1 cellular context compared by ENCODE assay signal in the genomic region with DNA sequence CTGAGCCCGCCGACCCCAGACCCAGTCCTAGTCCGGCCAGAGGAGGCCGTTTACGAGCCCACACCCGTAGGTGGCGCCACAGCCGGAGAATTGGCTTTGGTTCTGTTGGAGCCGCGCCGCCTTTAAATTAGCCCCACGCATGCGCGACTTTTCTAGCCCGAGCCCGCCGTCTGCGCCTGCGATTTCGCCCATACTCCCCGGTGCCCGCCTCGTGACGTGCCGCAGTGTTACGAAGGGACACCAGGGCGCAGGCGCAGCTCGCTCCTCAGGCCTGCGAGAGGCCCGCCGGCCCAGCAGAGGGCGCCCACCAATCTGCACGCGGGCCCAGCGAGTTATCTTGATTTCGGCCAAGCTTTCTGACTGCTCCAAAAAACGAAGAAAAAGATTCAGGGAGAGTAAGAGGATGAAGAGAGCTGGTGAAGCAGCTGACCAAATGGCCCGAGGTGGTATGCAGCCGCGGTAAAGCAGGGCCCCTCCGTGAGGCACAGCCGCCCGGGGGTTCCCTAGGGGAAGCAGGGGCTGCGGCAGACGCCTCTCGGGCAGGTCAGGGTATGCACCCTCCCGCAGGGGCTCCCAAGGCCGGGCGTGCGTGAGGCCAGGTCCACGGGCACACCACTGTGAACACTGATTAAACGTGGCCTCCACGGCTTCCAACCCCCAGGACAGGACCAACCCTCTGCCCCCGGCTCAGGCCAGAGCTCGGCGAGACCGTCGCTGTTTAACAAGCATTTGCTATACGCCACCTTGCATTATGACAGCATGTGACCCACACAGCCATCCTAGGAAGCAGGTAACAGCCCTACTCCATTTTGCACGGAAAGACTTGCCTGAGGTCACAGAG.
A peak's percentile ranks its signal among the peaks of the same experiment; 100 is the strongest.
TF ChIP-seq lines count a peak whose summit lies in the region.

No MANE protein-coding gene starts in this region.

TF ChIP-seq in GM12878, 131 proteins besides CTCF, POLR2A, EP300 and RAD21 (continued from another document and continues in another):
- TF ChIP-seq, protein P1, sequence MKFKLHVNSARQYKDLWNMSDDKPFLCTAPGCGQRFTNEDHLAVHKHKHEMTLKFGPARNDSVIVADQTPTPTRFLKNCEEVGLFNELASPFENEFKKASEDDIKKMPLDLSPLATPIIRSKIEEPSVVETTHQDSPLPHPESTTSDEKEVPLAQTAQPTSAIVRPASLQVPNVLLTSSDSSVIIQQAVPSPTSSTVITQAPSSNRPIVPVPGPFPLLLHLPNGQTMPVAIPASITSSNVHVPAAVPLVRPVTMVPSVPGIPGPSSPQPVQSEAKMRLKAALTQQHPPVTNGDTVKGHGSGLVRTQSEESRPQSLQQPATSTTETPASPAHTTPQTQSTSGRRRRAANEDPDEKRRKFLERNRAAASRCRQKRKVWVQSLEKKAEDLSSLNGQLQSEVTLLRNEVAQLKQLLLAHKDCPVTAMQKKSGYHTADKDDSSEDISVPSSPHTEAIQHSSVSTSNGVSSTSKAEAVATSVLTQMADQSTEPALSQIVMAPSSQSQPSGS (IDR thresholded peaks at IDR 0.05; ENCODE audit: low read length) = no peak
- TF ChIP-seq, protein P2, sequence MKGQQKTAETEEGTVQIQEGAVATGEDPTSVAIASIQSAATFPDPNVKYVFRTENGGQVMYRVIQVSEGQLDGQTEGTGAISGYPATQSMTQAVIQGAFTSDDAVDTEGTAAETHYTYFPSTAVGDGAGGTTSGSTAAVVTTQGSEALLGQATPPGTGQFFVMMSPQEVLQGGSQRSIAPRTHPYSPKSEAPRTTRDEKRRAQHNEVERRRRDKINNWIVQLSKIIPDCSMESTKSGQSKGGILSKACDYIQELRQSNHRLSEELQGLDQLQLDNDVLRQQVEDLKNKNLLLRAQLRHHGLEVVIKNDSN (IDR thresholded peaks at IDR 0.05; ENCODE audit: borderline replicate concordance, extremely low read length, insufficient read depth, low read depth, low read length) = peak; percentile 53
- TF ChIP-seq BACH1 (IDR thresholded peaks at IDR 0.05; ENCODE audit: borderline replicate concordance) = peak; percentile 35
- TF ChIP-seq, protein P3, sequence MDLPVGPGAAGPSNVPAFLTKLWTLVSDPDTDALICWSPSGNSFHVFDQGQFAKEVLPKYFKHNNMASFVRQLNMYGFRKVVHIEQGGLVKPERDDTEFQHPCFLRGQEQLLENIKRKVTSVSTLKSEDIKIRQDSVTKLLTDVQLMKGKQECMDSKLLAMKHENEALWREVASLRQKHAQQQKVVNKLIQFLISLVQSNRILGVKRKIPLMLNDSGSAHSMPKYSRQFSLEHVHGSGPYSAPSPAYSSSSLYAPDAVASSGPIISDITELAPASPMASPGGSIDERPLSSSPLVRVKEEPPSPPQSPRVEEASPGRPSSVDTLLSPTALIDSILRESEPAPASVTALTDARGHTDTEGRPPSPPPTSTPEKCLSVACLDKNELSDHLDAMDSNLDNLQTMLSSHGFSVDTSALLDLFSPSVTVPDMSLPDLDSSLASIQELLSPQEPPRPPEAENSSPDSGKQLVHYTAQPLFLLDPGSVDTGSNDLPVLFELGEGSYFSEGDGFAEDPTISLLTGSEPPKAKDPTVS (IDR thresholded peaks at IDR 0.05; ENCODE audit: low read depth, low read length) = no peak
- TF ChIP-seq DPF2 (IDR thresholded peaks at IDR 0.05) = 0 out of 2 replicates have a peak, but pooled peaks have one; percentile 26
- TF ChIP-seq NFXL1 (IDR thresholded peaks at IDR 0.05; ENCODE audit: borderline replicate concordance) = no peak
- TF ChIP-seq RB1 (IDR thresholded peaks at IDR 0.05; ENCODE audit: borderline replicate concordance) = peak; percentile 92; the same call in 1 of the 2 replicates
- TF ChIP-seq, protein P4, sequence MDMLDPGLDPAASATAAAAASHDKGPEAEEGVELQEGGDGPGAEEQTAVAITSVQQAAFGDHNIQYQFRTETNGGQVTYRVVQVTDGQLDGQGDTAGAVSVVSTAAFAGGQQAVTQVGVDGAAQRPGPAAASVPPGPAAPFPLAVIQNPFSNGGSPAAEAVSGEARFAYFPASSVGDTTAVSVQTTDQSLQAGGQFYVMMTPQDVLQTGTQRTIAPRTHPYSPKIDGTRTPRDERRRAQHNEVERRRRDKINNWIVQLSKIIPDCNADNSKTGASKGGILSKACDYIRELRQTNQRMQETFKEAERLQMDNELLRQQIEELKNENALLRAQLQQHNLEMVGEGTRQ (IDR thresholded peaks at IDR 0.05; ENCODE audit: borderline replicate concordance, low read depth, low read length) = peak; percentile 7; the same call in 1 of the 2 replicates
- TF ChIP-seq SIN3A (IDR thresholded peaks at IDR 0.05; ENCODE audit: low read depth, low read length) = no peak
- TF ChIP-seq EGR1 (IDR thresholded peaks at IDR 0.05; ENCODE audit: borderline replicate concordance in 1 of 2, low read depth in 2 of 2, low read length in 2 of 2) = peak in 1 of 2 experiments; percentile 76; a peak in 1 of 3 replicates
- no peak for TF ChIP-seq SPI1 (IDR thresholded peaks at IDR 0.05; ENCODE audit: borderline replicate concordance, insufficient read depth, low read depth, low read length)
- TF ChIP-seq, protein P5, sequence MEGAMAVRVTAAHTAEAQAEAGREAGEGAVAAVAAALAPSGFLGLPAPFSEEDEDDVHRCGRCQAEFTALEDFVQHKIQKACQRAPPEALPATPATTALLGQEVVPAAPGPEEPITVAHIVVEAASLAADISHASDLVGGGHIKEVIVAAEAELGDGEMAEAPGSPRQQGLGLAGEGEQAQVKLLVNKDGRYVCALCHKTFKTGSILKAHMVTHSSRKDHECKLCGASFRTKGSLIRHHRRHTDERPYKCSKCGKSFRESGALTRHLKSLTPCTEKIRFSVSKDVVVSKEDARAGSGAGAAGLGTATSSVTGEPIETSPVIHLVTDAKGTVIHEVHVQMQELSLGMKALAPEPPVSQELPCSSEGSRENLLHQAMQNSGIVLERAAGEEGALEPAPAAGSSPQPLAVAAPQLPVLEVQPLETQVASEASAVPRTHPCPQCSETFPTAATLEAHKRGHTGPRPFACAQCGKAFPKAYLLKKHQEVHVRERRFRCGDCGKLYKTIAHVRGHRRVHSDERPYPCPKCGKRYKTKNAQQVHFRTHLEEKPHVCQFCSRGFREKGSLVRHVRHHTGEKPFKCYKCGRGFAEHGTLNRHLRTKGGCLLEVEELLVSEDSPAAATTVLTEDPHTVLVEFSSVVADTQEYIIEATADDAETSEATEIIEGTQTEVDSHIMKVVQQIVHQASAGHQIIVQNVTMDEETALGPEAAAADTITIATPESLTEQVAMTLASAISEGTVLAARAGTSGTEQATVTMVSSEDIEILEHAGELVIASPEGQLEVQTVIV (IDR thresholded peaks at IDR 0.05; ENCODE audit: borderline replicate concordance, partially characterized antibody) = no peak
- TF ChIP-seq ZNF274 (IDR thresholded peaks at IDR 0.05; ENCODE audit: insufficient read depth, insufficient read length) = no peak
- peak; percentile 23 for TF ChIP-seq SIX5 (IDR thresholded peaks at IDR 0.05; ENCODE audit: low read depth, low read length, severe bottlenecking)
- TF ChIP-seq, protein P6, sequence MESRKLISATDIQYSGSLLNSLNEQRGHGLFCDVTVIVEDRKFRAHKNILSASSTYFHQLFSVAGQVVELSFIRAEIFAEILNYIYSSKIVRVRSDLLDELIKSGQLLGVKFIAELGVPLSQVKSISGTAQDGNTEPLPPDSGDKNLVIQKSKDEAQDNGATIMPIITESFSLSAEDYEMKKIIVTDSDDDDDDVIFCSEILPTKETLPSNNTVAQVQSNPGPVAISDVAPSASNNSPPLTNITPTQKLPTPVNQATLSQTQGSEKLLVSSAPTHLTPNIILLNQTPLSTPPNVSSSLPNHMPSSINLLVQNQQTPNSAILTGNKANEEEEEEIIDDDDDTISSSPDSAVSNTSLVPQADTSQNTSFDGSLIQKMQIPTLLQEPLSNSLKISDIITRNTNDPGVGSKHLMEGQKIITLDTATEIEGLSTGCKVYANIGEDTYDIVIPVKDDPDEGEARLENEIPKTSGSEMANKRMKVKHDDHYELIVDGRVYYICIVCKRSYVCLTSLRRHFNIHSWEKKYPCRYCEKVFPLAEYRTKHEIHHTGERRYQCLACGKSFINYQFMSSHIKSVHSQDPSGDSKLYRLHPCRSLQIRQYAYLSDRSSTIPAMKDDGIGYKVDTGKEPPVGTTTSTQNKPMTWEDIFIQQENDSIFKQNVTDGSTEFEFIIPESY (IDR thresholded peaks at IDR 0.05) = no peak
- no peak for TF ChIP-seq CHD1 (IDR thresholded peaks at IDR 0.05; ENCODE audit: low read depth, low read length)
- TF ChIP-seq CHD4 (IDR thresholded peaks at IDR 0.05) = no peak
- TF ChIP-seq, protein P7, sequence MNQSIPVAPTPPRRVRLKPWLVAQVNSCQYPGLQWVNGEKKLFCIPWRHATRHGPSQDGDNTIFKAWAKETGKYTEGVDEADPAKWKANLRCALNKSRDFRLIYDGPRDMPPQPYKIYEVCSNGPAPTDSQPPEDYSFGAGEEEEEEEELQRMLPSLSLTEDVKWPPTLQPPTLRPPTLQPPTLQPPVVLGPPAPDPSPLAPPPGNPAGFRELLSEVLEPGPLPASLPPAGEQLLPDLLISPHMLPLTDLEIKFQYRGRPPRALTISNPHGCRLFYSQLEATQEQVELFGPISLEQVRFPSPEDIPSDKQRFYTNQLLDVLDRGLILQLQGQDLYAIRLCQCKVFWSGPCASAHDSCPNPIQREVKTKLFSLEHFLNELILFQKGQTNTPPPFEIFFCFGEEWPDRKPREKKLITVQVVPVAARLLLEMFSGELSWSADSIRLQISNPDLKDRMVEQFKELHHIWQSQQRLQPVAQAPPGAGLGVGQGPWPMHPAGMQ (IDR thresholded peaks at IDR 0.05; ENCODE audit: borderline replicate concordance) = no peak
- TF ChIP-seq GATAD2B (conservative IDR thresholded peaks at IDR 0.05; ENCODE audit: low read depth) = no peak; the same call in 1 of the 2 replicates
- TF ChIP-seq MEF2A (IDR thresholded peaks at IDR 0.05; ENCODE audit: insufficient read depth, low read depth, low read length) = no peak
- no peak for TF ChIP-seq BCL11A (IDR thresholded peaks at IDR 0.05; ENCODE audit: low read depth, low read length)
- no peak for TF ChIP-seq PML (IDR thresholded peaks at IDR 0.05; ENCODE audit: low read length)
- TF ChIP-seq, protein P8, sequence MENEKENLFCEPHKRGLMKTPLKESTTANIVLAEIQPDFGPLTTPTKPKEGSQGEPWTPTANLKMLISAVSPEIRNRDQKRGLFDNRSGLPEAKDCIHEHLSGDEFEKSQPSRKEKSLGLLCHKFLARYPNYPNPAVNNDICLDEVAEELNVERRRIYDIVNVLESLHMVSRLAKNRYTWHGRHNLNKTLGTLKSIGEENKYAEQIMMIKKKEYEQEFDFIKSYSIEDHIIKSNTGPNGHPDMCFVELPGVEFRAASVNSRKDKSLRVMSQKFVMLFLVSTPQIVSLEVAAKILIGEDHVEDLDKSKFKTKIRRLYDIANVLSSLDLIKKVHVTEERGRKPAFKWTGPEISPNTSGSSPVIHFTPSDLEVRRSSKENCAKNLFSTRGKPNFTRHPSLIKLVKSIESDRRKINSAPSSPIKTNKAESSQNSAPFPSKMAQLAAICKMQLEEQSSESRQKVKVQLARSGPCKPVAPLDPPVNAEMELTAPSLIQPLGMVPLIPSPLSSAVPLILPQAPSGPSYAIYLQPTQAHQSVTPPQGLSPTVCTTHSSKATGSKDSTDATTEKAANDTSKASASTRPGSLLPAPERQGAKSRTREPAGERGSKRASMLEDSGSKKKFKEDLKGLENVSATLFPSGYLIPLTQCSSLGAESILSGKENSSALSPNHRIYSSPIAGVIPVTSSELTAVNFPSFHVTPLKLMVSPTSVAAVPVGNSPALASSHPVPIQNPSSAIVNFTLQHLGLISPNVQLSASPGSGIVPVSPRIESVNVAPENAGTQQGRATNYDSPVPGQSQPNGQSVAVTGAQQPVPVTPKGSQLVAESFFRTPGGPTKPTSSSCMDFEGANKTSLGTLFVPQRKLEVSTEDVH (IDR thresholded peaks at IDR 0.05; ENCODE audit: low read depth, partially characterized antibody) = no peak
- TF ChIP-seq SMC3 (IDR thresholded peaks at IDR 0.05; ENCODE audit: borderline replicate concordance, low read length) = peak; percentile 47
- TF ChIP-seq SUZ12 (IDR thresholded peaks at IDR 0.05; ENCODE audit: unreplicated experiment) = no peak
- TF ChIP-seq, protein P9, sequence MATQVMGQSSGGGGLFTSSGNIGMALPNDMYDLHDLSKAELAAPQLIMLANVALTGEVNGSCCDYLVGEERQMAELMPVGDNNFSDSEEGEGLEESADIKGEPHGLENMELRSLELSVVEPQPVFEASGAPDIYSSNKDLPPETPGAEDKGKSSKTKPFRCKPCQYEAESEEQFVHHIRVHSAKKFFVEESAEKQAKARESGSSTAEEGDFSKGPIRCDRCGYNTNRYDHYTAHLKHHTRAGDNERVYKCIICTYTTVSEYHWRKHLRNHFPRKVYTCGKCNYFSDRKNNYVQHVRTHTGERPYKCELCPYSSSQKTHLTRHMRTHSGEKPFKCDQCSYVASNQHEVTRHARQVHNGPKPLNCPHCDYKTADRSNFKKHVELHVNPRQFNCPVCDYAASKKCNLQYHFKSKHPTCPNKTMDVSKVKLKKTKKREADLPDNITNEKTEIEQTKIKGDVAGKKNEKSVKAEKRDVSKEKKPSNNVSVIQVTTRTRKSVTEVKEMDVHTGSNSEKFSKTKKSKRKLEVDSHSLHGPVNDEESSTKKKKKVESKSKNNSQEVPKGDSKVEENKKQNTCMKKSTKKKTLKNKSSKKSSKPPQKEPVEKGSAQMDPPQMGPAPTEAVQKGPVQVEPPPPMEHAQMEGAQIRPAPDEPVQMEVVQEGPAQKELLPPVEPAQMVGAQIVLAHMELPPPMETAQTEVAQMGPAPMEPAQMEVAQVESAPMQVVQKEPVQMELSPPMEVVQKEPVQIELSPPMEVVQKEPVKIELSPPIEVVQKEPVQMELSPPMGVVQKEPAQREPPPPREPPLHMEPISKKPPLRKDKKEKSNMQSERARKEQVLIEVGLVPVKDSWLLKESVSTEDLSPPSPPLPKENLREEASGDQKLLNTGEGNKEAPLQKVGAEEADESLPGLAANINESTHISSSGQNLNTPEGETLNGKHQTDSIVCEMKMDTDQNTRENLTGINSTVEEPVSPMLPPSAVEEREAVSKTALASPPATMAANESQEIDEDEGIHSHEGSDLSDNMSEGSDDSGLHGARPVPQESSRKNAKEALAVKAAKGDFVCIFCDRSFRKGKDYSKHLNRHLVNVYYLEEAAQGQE (IDR thresholded peaks at IDR 0.05; ENCODE audit: low read depth, low read length) = no peak
- 0 out of 2 replicates have a peak, but pooled peaks have one; percentile 60 for TF ChIP-seq ZNF207 (IDR thresholded peaks at IDR 0.05; ENCODE audit: borderline replicate concordance)
- TF ChIP-seq ATF7 (IDR thresholded peaks at IDR 0.05; ENCODE audit: low read depth) = no peak
- TF ChIP-seq, protein P10, sequence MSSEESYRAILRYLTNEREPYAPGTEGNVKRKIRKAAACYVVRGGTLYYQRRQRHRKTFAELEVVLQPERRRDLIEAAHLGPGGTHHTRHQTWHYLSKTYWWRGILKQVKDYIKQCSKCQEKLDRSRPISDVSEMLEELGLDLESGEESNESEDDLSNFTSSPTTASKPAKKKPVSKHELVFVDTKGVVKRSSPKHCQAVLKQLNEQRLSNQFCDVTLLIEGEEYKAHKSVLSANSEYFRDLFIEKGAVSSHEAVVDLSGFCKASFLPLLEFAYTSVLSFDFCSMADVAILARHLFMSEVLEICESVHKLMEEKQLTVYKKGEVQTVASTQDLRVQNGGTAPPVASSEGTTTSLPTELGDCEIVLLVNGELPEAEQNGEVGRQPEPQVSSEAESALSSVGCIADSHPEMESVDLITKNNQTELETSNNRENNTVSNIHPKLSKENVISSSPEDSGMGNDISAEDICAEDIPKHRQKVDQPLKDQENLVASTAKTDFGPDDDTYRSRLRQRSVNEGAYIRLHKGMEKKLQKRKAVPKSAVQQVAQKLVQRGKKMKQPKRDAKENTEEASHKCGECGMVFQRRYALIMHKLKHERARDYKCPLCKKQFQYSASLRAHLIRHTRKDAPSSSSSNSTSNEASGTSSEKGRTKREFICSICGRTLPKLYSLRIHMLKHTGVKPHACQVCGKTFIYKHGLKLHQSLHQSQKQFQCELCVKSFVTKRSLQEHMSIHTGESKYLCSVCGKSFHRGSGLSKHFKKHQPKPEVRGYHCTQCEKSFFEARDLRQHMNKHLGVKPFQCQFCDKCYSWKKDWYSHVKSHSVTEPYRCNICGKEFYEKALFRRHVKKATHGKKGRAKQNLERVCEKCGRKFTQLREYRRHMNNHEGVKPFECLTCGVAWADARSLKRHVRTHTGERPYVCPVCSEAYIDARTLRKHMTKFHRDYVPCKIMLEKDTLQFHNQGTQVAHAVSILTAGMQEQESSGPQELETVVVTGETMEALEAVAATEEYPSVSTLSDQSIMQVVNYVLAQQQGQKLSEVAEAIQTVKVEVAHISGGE (CRISPR knock-in tag; IDR thresholded peaks at IDR 0.05) = no peak
